Comparison of ENCODE assay signal across 10 cellular contexts in genomic region chr2:201150454-201151020, GRCh38. TPM values are rescaled to one million over a fixed set of nuclear protein-coding genes. Genes with fewer than 3 reads are reported as not detected.
DNase-seq lines count a peak whose midpoint lies in the region; ATAC-seq and TF ChIP-seq lines count a peak whose summit lies in the region.
"Had no signal": no experiment of that assay in that cellular context is flagged by ENCODE, and none has a peak within 500 bp of the region (broad histone marks: within the 10 kb centered on the region; RNA-seq: fewer than 3 reads in every experiment).

No MANE protein-coding gene starts in this region.

- no peak for TF ChIP-seq CTCF in ascending aorta (IDR thresholded peaks at IDR 0.05)
- no peak for TF ChIP-seq CTCF in transverse colon (IDR thresholded peaks at IDR 0.05)
- no peak for TF ChIP-seq CTCF in nephron progenitor cell (IDR thresholded peaks at IDR 0.05)

- no peak for ATAC-seq in activated naive CD4-positive, alpha-beta T cell treated with anti-CD3 and anti-CD28 coated beads, Interleukin-2, amount 50 U/mL, for 72 hours
- ATAC-seq in memory B cell (ENCODE audit: low read depth) (no peak), GM19452 (IDR thresholded peaks at IDR 0.05; ENCODE audit: unreplicated experiment) (no peak)

- no peak overlapping the region for H3K4me3 ChIP-seq in ascending aorta
- no peak overlapping the region for H3K4me3 ChIP-seq in transverse colon

- H3K4me3 Mint-ChIP-seq in memory B cell (no peak overlapping the region), nephron progenitor cell (no peak overlapping the region)

- H3K27ac ChIP-seq in ascending aorta (peak overlapping the region; percentile 67 to 71), transverse colon (peak overlapping the region; percentile 81 to 91 (median 85))

- in situ Hi-C loops in transverse colon (cut with MboI; ENCODE audit: low pct_ligation_motif_present in 1 of 4, low pct_unique_long_range_greater_than_20kb in 1 of 4, low sequenced_read_pairs in 3 of 4), result loop anchor here in 1 of 4 donors (25.0 kb wide), 1 partner anchor 238 kb away; no protein-coding TSS in a partner anchor

- H3K9me3 ChIP-seq in ascending aorta (no peaks in the 10 kb centered on the region), transverse colon (no peaks in the 10 kb centered on the region)

- peaks cover 4 to 16% of the 10 kb centered on the region in 2 donors for H3K4me1 ChIP-seq in ascending aorta
- H3K4me1 ChIP-seq in transverse colon, result peaks cover 14 to 62% (median 44%) of the 10 kb centered on the region in 4 donors

- DNase-seq in activated naive CD4-positive, alpha-beta T cell treated with anti-CD3 and anti-CD28 coated beads, Interleukin-2, amount 50 U/mL, for 72 hours (ENCODE audit: low spot score in 2 of 2), result no peak
- no peak for DNase-seq in activated naive CD4-positive, alpha-beta T cell (lab: John Stamatoyannopoulos, UW)
- DNase-seq in ascending aorta (ENCODE audit: low spot score in 2 of 2) (no peak), memory B cell (ENCODE audit: low spot score in 2 of 2) (no peak), transverse colon (no peak), nephron progenitor cell (no peak)
- no peak for DNase-seq in stimulated activated CD4-positive, alpha-beta T cell treated with anti-CD3 and anti-CD28 coated beads, Interleukin-4, amount 100 ng/mL, for 4 hours
- DNase-seq: COR-L47, NCI-H187 had no signal

- intact Hi-C loops in ascending aorta (cut with DNase I) (loop anchor here (5.0 kb wide), 1 partner anchor 33 kb away; the partner anchor contains the start of gene CFLAR), transverse colon (cut with DNase I; ENCODE audit: low total_unique reads) (no loop called here)

- H3K9me3 Mint-ChIP-seq in activated naive CD4-positive, alpha-beta T cell treated with anti-CD3 and anti-CD28 coated beads, Interleukin-2, amount 50 U/mL, for 72 hours, result no peaks in the 10 kb centered on the region
- H3K9me3 Mint-ChIP-seq in memory B cell (no peaks in the 10 kb centered on the region), nephron progenitor cell (no peaks in the 10 kb centered on the region)

- TF ChIP-seq POLR2A in transverse colon (IDR thresholded peaks at IDR 0.05), result no peak

- 84 to 94% methylated on average over 2 to 3 of the region's 3 CpGs for WGBS in transverse colon (ENCODE audit: low coverage in 1 of 2), 2 donors

- peaks cover 20 to 65% of the 10 kb centered on the region in 2 donors for H3K36me3 Mint-ChIP-seq in activated naive CD4-positive, alpha-beta T cell treated with anti-CD3 and anti-CD28 coated beads, Interleukin-2, amount 50 U/mL, for 72 hours
- H3K36me3 Mint-ChIP-seq in memory B cell (peaks cover 39% of the 10 kb centered on the region), nephron progenitor cell (ENCODE audit: low read depth) (no peaks in the 10 kb centered on the region)

- H3K4me1 Mint-ChIP-seq in memory B cell, result peaks cover 34% of the 10 kb centered on the region
- H3K4me1 Mint-ChIP-seq in nephron progenitor cell, result no peaks in the 10 kb centered on the region

- peak overlapping the region; percentile 81 to 86 for H3K27ac Mint-ChIP-seq in activated naive CD4-positive, alpha-beta T cell treated with anti-CD3 and anti-CD28 coated beads, Interleukin-2, amount 50 U/mL, for 72 hours
- H3K27ac Mint-ChIP-seq in memory B cell, result peak overlapping the region; percentile 100
- H3K27ac Mint-ChIP-seq in nephron progenitor cell, result no peak overlapping the region

- H3K36me3 ChIP-seq in ascending aorta, result peaks cover 52 to 78% of the 10 kb centered on the region in 2 donors
- peaks cover 0 to 30% (median 10%) of the 10 kb centered on the region in 4 donors for H3K36me3 ChIP-seq in transverse colon

- no peaks in the 10 kb centered on the region for H3K27me3 Mint-ChIP-seq in memory B cell
- peaks cover 6% of the 10 kb centered on the region for H3K27me3 Mint-ChIP-seq in nephron progenitor cell (ENCODE audit: low read depth, poor library complexity)

- H3K27me3 ChIP-seq in ascending aorta (no peaks in the 10 kb centered on the region), transverse colon (no peaks in the 10 kb centered on the region)

- no peak for TF ChIP-seq EP300 in transverse colon (IDR thresholded peaks at IDR 0.05; ENCODE audit: low read depth)

RNA-seq across cellular contexts. Expression of gene CASP10, which starts 32.4 kb away (rescaled TPM):
- total RNA-seq in activated naive CD4-positive, alpha-beta T cell treated with anti-CD3 and anti-CD28 coated beads, Interleukin-2, amount 50 U/mL, for 72 hours, result 10 to 100 TPM; 23.5 to 25.1 TPM
- 7.8 TPM for total RNA-seq in ascending aorta
- total RNA-seq in transverse colon, result 10 to 100 TPM in 3 of 4 donors, 1 to 10 TPM in 1; 4.8 to 68.4 (median 38.1) TPM

RNA-seq across cellular contexts. Expression of gene CFLAR, which starts 34.6 kb away (rescaled TPM):
- total RNA-seq in activated naive CD4-positive, alpha-beta T cell treated with anti-CD3 and anti-CD28 coated beads, Interleukin-2, amount 50 U/mL, for 72 hours, result 100 to 1,000 TPM; 275 to 321 TPM
- total RNA-seq in ascending aorta (112 TPM), transverse colon (100 to 1,000 TPM; 148 to 449 (median 323) TPM)
